13 cellular contexts compared by ENCODE assay signal in genomic region chr12:131135786-131136538, GRCh38.
A peak's percentile ranks its signal among the peaks of the same experiment; 100 is the strongest.
DNase-seq lines count a peak whose midpoint lies in the region; ATAC-seq lines count a peak whose summit lies in the region.
"Had no signal": no experiment of that assay in that cellular context is flagged by ENCODE, and none has a peak within 500 bp of the region (broad histone marks: within the 10 kb centered on the region; RNA-seq: fewer than 3 reads in every experiment).

No MANE protein-coding gene starts in this region.

- H3K36me3 ChIP-seq in neuronal stem cell (replicated peaks in 1 of 2; ENCODE audit: control insufficient read depth in 2 of 2, insufficient read depth in 2 of 2, low read length in 2 of 2) = no peaks in the 10 kb centered on the region
- H3K36me3 ChIP-seq: BLaER1 treated with 17β-estradiol and CSF1 and Interleukin-3, amounts not matched to agents 10 nM and 100 nM had no signal

- H3K27ac ChIP-seq in neuronal stem cell (replicated peaks; ENCODE audit: low read length) (no peak overlapping the region), temporal lobe (ENCODE audit: low read depth, low read length) (peak overlapping the region; percentile 31)
- H3K27ac ChIP-seq: BLaER1 treated with 17β-estradiol and CSF1 and Interleukin-3, amounts not matched to agents 10 nM and 100 nM had no signal

- peaks cover 2 to 6% of the 10 kb centered on the region in 2 donors for H3K4me1 ChIP-seq in neuronal stem cell (ENCODE audit: control insufficient read depth in 2 of 2, insufficient read depth in 1 of 2, low read depth in 1 of 2, low read length in 2 of 2)

- H3K14ac ChIP-seq in neuronal stem cell (ENCODE audit: low read length) = peak overlapping the region; percentile 75

- DNase-seq in activated effector memory CD4-positive, alpha-beta T cell treated with anti-CD3 and anti-CD28 coated beads, Interleukin-2, amount 50 U/mL, for 16 hours = peak; percentile 54
- no peak for DNase-seq in activated effector memory CD4-positive, alpha-beta T cell treated with Interleukin-2 at 50 U/mL for 16 hours
- DNase-seq in islet precursor cell (peak; percentile 50), neuronal stem cell (ENCODE audit: low spot score) (no peak), SKM-1 (lab: John Stamatoyannopoulos, UW; ENCODE audit: unreplicated experiment) (no peak), NCI-H1092 treated with DMSO at 0.1 percent for 48 hours (lab: John Stamatoyannopoulos, UW) (no peak)
- DNase-seq: ACHN; CD4-positive, CD25-positive, alpha-beta regulatory T cell; DMS53; GF-D8 had no signal

- WGBS in neuronal stem cell (ENCODE audit: extremely low coverage in 2 of 2, insufficient read length in 2 of 2, insufficient replicate concordance in 1 of 2), 2 donors = no CpG with 5 or more reads among the region's 19 CpGs

- peak overlapping the region; percentile 34 for H2BK12ac ChIP-seq in neuronal stem cell (ENCODE audit: low read length)

- H3K4ac ChIP-seq in neuronal stem cell (ENCODE audit: low read length) = no peak overlapping the region

- peak overlapping the region; percentile 61 for H2BK15ac ChIP-seq in neuronal stem cell (ENCODE audit: low read length)

- no peak overlapping the region for H2BK120ac ChIP-seq in neuronal stem cell (ENCODE audit: low read depth, low read length)

- no peaks in the 10 kb centered on the region for H3K9me3 ChIP-seq in neuronal stem cell (replicated peaks in 1 of 2; ENCODE audit: control insufficient read depth in 2 of 2, insufficient read depth in 1 of 2, low read depth in 1 of 2, low read length in 2 of 2)
- H3K9me3 ChIP-seq: BLaER1 treated with 17β-estradiol and CSF1 and Interleukin-3, amounts not matched to agents 10 nM and 100 nM had no signal

- peak overlapping the region; percentile 10 for H4K8ac ChIP-seq in neuronal stem cell (ENCODE audit: low read depth, low read length)

- peaks cover 2% of the 10 kb centered on the region for H3K79me1 ChIP-seq in neuronal stem cell (ENCODE audit: low read depth, low read length)

- no peaks in the 10 kb centered on the region for H3K27me3 ChIP-seq in neuronal stem cell (ENCODE audit: control insufficient read depth in 3 of 3, insufficient read depth in 3 of 3, low read depth in 1 of 3, low read length in 3 of 3)

- peak overlapping the region; percentile 89 for H3K18ac ChIP-seq in neuronal stem cell (ENCODE audit: low read length)

- no peak overlapping the region for H3K4me2 ChIP-seq in neuronal stem cell (ENCODE audit: insufficient read depth, low read length, poor library complexity, severe bottlenecking)
- H3K4me2 ChIP-seq: BLaER1 treated with 17β-estradiol and CSF1 and Interleukin-3, amounts not matched to agents 10 nM and 100 nM had no signal

- no peak overlapping the region for H3K4me3 ChIP-seq in neuronal stem cell (ENCODE audit: low read length in 2 of 2)
- H3K4me3 ChIP-seq: BLaER1 treated with 17β-estradiol and CSF1 and Interleukin-3, amounts not matched to agents 10 nM and 100 nM had no signal

- peak overlapping the region; percentile 90 for H2AK5ac ChIP-seq in neuronal stem cell (ENCODE audit: low read depth, low read length)

- H2AFZ ChIP-seq in neuronal stem cell (ENCODE audit: low read length) = no peak overlapping the region

- peak overlapping the region; percentile 75 for H3K9ac ChIP-seq in neuronal stem cell (ENCODE audit: low read depth, low read length, poor library complexity)
- H3K9ac ChIP-seq: BLaER1 treated with 17β-estradiol and CSF1 and Interleukin-3, amounts not matched to agents 10 nM and 100 nM had no signal

- H2BK5ac ChIP-seq in neuronal stem cell (ENCODE audit: low read length) = peak overlapping the region; percentile 45

- H4K91ac ChIP-seq in neuronal stem cell (ENCODE audit: low read depth, low read length, poor library complexity) = no peak overlapping the region

- no peak for ATAC-seq in HG03442 (IDR thresholded peaks at IDR 0.05; ENCODE audit: unreplicated experiment)

- no peak overlapping the region for H3K23ac ChIP-seq in neuronal stem cell (ENCODE audit: low read depth, low read length, poor library complexity)

Comparison
In these comparisons a context has a peak if more than half of its experiments do, and no peak if none do; other contexts are left out.
1. DNase-seq: peak in activated effector memory CD4-positive, alpha-beta T cell treated with anti-CD3 and anti-CD28 coated beads, Interleukin-2, amount 50 U/mL, for 16 hours (single experiment) and islet precursor cell (single experiment); none in activated effector memory CD4-positive, alpha-beta T cell treated with Interleukin-2 at 50 U/mL for 16 hours (single experiment), neuronal stem cell (single experiment), SKM-1 (single experiment) and NCI-H1092 treated with DMSO at 0.1 percent for 48 hours (single experiment).